ENCODE assay signal across 28 cellular contexts in the genomic region with DNA sequence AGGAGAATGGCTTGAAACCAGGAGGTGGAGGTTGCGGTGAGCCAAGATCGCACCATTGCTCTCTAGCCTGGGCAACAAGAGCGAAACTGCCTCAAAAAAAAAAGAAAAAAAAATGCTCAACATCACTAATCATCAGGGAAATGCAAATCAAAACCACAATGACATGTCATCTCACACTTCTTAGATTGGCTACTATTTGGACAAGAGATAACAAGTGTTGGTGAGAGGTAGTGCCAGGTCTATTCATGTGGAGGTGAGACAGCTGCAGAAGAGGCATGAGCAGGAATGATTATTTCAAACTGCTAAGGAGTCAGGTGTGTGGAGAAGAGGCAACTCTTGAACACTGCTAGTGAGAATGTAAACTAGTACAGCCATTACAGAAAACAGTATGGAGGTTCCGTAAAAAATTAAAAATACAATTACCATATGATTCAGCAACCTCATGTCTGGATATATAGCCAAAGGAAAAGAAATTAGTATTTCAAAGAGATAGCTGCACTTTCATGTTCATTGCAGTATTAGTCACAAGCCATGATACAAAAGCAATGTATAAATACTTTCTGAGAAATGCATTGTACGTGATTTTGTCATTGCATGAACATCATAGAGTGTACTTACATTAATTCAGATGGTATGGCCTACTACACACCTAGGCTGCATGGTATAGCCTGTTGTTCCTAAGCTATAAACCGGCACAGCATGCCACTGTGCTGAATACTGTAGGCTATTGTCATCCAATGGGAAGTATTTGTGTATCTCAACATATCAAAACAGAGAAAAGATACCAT.
DNase-seq lines count a peak whose midpoint lies in the region; ATAC-seq lines count a peak whose summit lies in the region.
"Had no signal": no experiment of that assay in that cellular context is flagged by ENCODE, and none has a peak within 500 bp of the region (broad histone marks: within the 10 kb centered on the region; RNA-seq: fewer than 3 reads in every experiment).

No MANE protein-coding gene starts in this region.

- DNase-seq in DMS53 (lab: John Stamatoyannopoulos, UW) (peak; percentile 44), astrocyte of the hippocampus (ENCODE audit: low read depth, low spot score) (peak; percentile 22), activated gamma-delta T cell (lab: John Stamatoyannopoulos, UW) (no peak), NK-92 (lab: John Stamatoyannopoulos, UW; ENCODE audit: unreplicated experiment) (no peak), NCI-H1417 treated with DMSO at 0.1 percent for 48 hours (lab: John Stamatoyannopoulos, UW) (no peak)
- DNase-seq in effector CD8-positive, alpha-beta T cell (lab: John Stamatoyannopoulos, UW) = no peak
- DNase-seq: activated CD4-positive, CD25-positive, alpha-beta regulatory T cell treated with anti-CD3 and anti-CD28 coated beads, Interleukin-2, amount 50 U/mL, for 72 hours; activated CD8-positive, alpha-beta T cell treated with anti-CD3 and anti-CD28 coated beads for 36 hours; activated effector memory CD4-positive, alpha-beta T cell treated with Interleukin-2 at 50 U/mL for 16 hours; activated naive CD8-positive, alpha-beta T cell treated with anti-CD3 and anti-CD28 coated beads, Interleukin-2, amount 10 ng/mL, durations not matched to agents 7 days and 5 days; activated T-cell treated with anti-CD3 and anti-CD28 coated beads for 4 hours; CD8-positive, alpha-beta T cell; dermis blood vessel endothelial cell; DMS79; GF-D8; HCEC 1CT; naive B cell; NCI-H1694 treated with DMSO at 0.1 percent for 48 hours; NCI-H2171 treated with DMSO at 0.1 percent for 48 hours; NCI-H526 treated with DMSO at 0.1 percent for 48 hours; OCI-M1; SK-N-SH; stimulated activated CD4-positive, alpha-beta T cell treated with anti-CD3 and anti-CD28 coated beads, Interleukin-4, amount 100 ng/mL, for 4 hours; substantia nigra; upper lobe of left lung had no signal

- ATAC-seq in GM18909 (IDR thresholded peaks at IDR 0.05; ENCODE audit: poor library complexity, unreplicated experiment) (peak; percentile 51), HG03520 (IDR thresholded peaks at IDR 0.05; ENCODE audit: unreplicated experiment) (peak; percentile 59)
- ATAC-seq: activated CD8-positive, alpha-beta T cell treated with anti-CD3 and anti-CD28 coated beads for 36 hours; CD8-positive, alpha-beta T cell; stimulated activated memory B cell treated with anti-CD40 and anti-IgM and Interleukin-4, amounts not matched to agents 10 μg/mL and 1 μg/mL and 100 μg/mL, for 72 hours had no signal

Comparison
In these comparisons a context has a peak if more than half of its experiments do, and no peak if none do; other contexts are left out.
1. DNase-seq: peak in DMS53 (single experiment) and astrocyte of the hippocampus (single experiment); none in effector CD8-positive, alpha-beta T cell (single experiment), activated gamma-delta T cell (single experiment), NK-92 (single experiment) and NCI-H1417 treated with DMSO at 0.1 percent for 48 hours (single experiment).